Comparison of ENCODE assay signal across 8 cellular contexts in the genomic region with DNA sequence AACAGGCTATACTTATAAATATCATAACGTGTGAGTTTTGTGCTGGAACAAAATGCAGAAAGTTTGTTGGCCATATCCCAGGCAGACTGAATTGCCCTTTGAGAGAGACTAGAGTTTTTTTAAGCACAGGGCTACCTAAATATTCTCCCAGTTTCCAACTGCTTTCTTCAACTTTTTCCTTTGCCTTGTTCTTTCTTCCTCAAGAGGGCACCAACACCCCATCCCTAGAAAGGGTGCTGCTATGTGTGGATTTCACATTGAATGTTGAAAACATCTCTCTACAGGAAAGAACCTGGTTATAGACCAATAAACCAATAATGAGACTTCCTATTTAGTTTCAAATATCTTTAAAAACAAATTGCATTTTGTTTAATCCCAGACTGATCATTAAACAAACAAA.
DNase-seq lines count a peak whose midpoint lies in the region; TF ChIP-seq lines count a peak whose summit lies in the region.

No MANE protein-coding gene starts in this region.

- H3K9me3 ChIP-seq in HAP-1: no peaks in the 10 kb centered on the region

- H3K27ac ChIP-seq in C4-2B: no peak overlapping the region

- in situ Hi-C loops in HAP-1 (cut with MboI; ENCODE audit: low sequenced_read_pairs): no loop called here

- H3K27me3 ChIP-seq in HAP-1 (ENCODE audit: low read depth): peaks cover 5% of the 10 kb centered on the region; the same call in 1 of the 2 replicates

- H3K4me3 ChIP-seq in HAP-1 (no peak overlapping the region), epithelial cell of proximal tubule (ENCODE audit: low read depth, low read length) (no peak overlapping the region)

- no peaks in the 10 kb centered on the region for H3K36me3 ChIP-seq in HAP-1 (replicated peaks)

- TF ChIP-seq CTCF in C4-2B (conservative IDR thresholded peaks at IDR 0.05) (peak; percentile 87), epithelial cell of proximal tubule (conservative IDR thresholded peaks at IDR 0.05; ENCODE audit: low read depth, low read length) (peak; percentile 80)

- no peaks in the 10 kb centered on the region for H3K4me1 ChIP-seq in HAP-1

- DNase-seq in HAP-1 (ENCODE audit: low spot score in 2 of 2) (peak; percentile 12 to 30), RPMI7951 (ENCODE audit: low read depth) (peak; percentile 25), epithelial cell of proximal tubule (ENCODE audit: low read depth) (no peak), non-pigmented ciliary epithelial cell (ENCODE audit: low read depth) (peak; percentile 11), NOMO-1 treated with DMSO at 0.1 percent for 48 hours (lab: John Stamatoyannopoulos, UW; ENCODE audit: unreplicated experiment) (no peak), NK-92 (lab: John Stamatoyannopoulos, UW; ENCODE audit: unreplicated experiment) (no peak)
- DNase-seq in activated effector memory CD4-positive, alpha-beta T cell treated with anti-CD3 and anti-CD28 coated beads, Interleukin-2, amount 50 U/mL, for 16 hours: no peak

Comparison
In these comparisons a context has a peak if more than half of its experiments do, and no peak if none do; other contexts are left out.
1. DNase-seq: peak in HAP-1 (2 of 2), RPMI7951 (single experiment) and non-pigmented ciliary epithelial cell (single experiment); none in epithelial cell of proximal tubule (single experiment), NOMO-1 treated with DMSO at 0.1 percent for 48 hours (single experiment), NK-92 (single experiment) and activated effector memory CD4-positive, alpha-beta T cell treated with anti-CD3 and anti-CD28 coated beads, Interleukin-2, amount 50 U/mL, for 16 hours (single experiment).